Comparison of ENCODE assay signal across 8 cellular contexts in genomic region chr6:70566751-70567382, GRCh38. TPM values are rescaled to one million over a fixed set of nuclear protein-coding genes. Genes with fewer than 3 reads are reported as not detected.
A peak's percentile ranks its signal among the peaks of the same experiment; 100 is the strongest.
DNase-seq lines count a peak whose midpoint lies in the region; ATAC-seq and TF ChIP-seq lines count a peak whose summit lies in the region.

Gene SDHAF4 (plus strand): TSS chr6:70566930. CDS start chr6:70566941, 11 bp downstream.

- TF ChIP-seq CTCF in GM12864 (IDR thresholded peaks at IDR 0.05; ENCODE audit: low read depth, low read length, missing control alignments) (no peak), osteocyte (IDR thresholded peaks at IDR 0.05) (no peak), thoracic aorta (IDR thresholded peaks at IDR 0.05) (peak; percentile 34)

- peak within 1 kb of the TSS; percentile 85 for H3K4me3 ChIP-seq in GM12864 (ENCODE audit: low read depth, low read length)
- H3K4me3 ChIP-seq in thoracic aorta: peak within 1 kb of the TSS; percentile 88

- intact Hi-C loops in head of caudate nucleus (cut with DNase I): loop anchor here (5.0 kb wide), 2 partner anchors 100 to 155 kb away; partner anchors contain the start of genes FAM135A and SMAP1

- peaks cover 25% of the 10 kb centered on the region for H3K4me1 Mint-ChIP-seq in activated naive CD8-positive, alpha-beta T cell (ENCODE audit: low read depth)
- peaks cover 14% of the 10 kb centered on the region for H3K4me1 Mint-ChIP-seq in osteocyte (ENCODE audit: unreplicated experiment)

- peak within 1 kb of the TSS; percentile 89 for H3K4me3 Mint-ChIP-seq in activated naive CD8-positive, alpha-beta T cell
- H3K4me3 Mint-ChIP-seq in osteocyte (ENCODE audit: unreplicated experiment): peak within 1 kb of the TSS; percentile 82

- H3K4me1 ChIP-seq in thoracic aorta (ENCODE audit: control insufficient read depth in 1 of 2, low read depth in 2 of 2): peaks cover 5 to 6% of the 10 kb centered on the region in 2 donors

- no peaks in the 10 kb centered on the region for H3K36me3 ChIP-seq in thoracic aorta

- no peaks in the 10 kb centered on the region for H3K27me3 Mint-ChIP-seq in activated naive CD8-positive, alpha-beta T cell
- no peaks in the 10 kb centered on the region for H3K27me3 Mint-ChIP-seq in osteocyte (ENCODE audit: unreplicated experiment)

- H3K9me3 Mint-ChIP-seq in activated naive CD8-positive, alpha-beta T cell (ENCODE audit: low read depth): no peaks in the 10 kb centered on the region
- H3K9me3 Mint-ChIP-seq in osteocyte (ENCODE audit: unreplicated experiment): no peaks in the 10 kb centered on the region

- peak; percentile 67 for DNase-seq in GM12864 (ENCODE audit: low read depth)
- peak; percentile 81 for DNase-seq in NCI-H1092 treated with DMSO at 0.1 percent for 48 hours (lab: John Stamatoyannopoulos, UW)
- peak; percentile 86 to 98 (median 96) for DNase-seq in head of caudate nucleus
- peak; percentile 97 for DNase-seq in osteocyte (ENCODE audit: extremely low spot score, unreplicated experiment)
- peak; percentile 80 for DNase-seq in thoracic aorta (ENCODE audit: low spot score)

- ATAC-seq in HG02623 (IDR thresholded peaks at IDR 0.05; ENCODE audit: unreplicated experiment) (peak; percentile 99), SK-N-SH treated with all-trans-retinoic acid at 6 μM for 48 hours (peak; percentile 100), thoracic aorta (ENCODE audit: insufficient number of reproducible peaks, low FRiP score, low read depth) (peak; percentile 81)

- H3K27ac ChIP-seq in thoracic aorta: peak within 1 kb of the TSS; percentile 69 to 72

- H3K9me3 ChIP-seq in thoracic aorta: no peaks in the 10 kb centered on the region

- peak within 1 kb of the TSS; percentile 89 for H3K27ac Mint-ChIP-seq in activated naive CD8-positive, alpha-beta T cell
- peak within 1 kb of the TSS; percentile 69 for H3K27ac Mint-ChIP-seq in osteocyte (ENCODE audit: unreplicated experiment)

- peaks cover 6% of the 10 kb centered on the region for H3K36me3 Mint-ChIP-seq in activated naive CD8-positive, alpha-beta T cell
- peaks cover 6% of the 10 kb centered on the region for H3K36me3 Mint-ChIP-seq in osteocyte (ENCODE audit: unreplicated experiment)

- no peaks in the 10 kb centered on the region for H3K27me3 ChIP-seq in thoracic aorta (replicated peaks; ENCODE audit: insufficient read depth)

TF ChIP-seq in SK-N-SH treated with all-trans-retinoic acid at 6 μM for 48 hours, 23 proteins besides CTCF, POLR2A, EP300 and RAD21:
- TF ChIP-seq ZFP30 (CRISPR knock-in tag; IDR thresholded peaks at IDR 0.05) (no peak), PATZ1 (CRISPR knock-in tag; IDR thresholded peaks at IDR 0.05; ENCODE audit: borderline replicate concordance) (no peak), GLIS3 (CRISPR knock-in tag; IDR thresholded peaks at IDR 0.05) (no peak), OSR1 (CRISPR knock-in tag; IDR thresholded peaks at IDR 0.05) (no peak), CSDC2 (CRISPR knock-in tag; IDR thresholded peaks at IDR 0.05) (no peak), ARNTL (CRISPR knock-in tag; IDR thresholded peaks at IDR 0.05; ENCODE audit: borderline replicate concordance, low read depth) (no peak), TCF4 (CRISPR knock-in tag; IDR thresholded peaks at IDR 0.05; ENCODE audit: borderline replicate concordance) (no peak), CSRNP3 (CRISPR knock-in tag; IDR thresholded peaks at IDR 0.05) (no peak), TSHZ2 (CRISPR knock-in tag; IDR thresholded peaks at IDR 0.05) (no peak)

RNA-seq across cellular contexts. Expression of gene SDHAF4, which starts in this region (rescaled TPM):
- total RNA-seq in osteocyte (7.7 and 11.0 TPM in 2 replicates), thoracic aorta (1 to 10 TPM in 1 of 2 donors, not detected in 1; 1.1 TPM)

Comparison
In these comparisons a context has a peak if more than half of its experiments do, and no peak if none do; other contexts are left out.
1. Peak in every context shown above with its lines: DNase-seq, ATAC-seq, H3K4me3 ChIP-seq and H3K27ac ChIP-seq.